Comparison of ENCODE assay signal across 1 cellular context in genomic region chr11:65653229-65654225, GRCh38.
TF ChIP-seq lines count a peak whose summit lies in the region.

No MANE protein-coding gene starts in this region.

TF ChIP-seq in HepG2, 621 proteins besides CTCF, POLR2A, EP300 and RAD21 (continued from another document and continues in another):
- TF ChIP-seq AFF4 (CRISPR knock-in tag; IDR thresholded peaks at IDR 0.05): no peak
- TF ChIP-seq TGIF2 (CRISPR knock-in tag; IDR thresholded peaks at IDR 0.05): 0 out of 2 replicates have a peak, but pooled peaks have one; percentile 9
- no peak for TF ChIP-seq RFXANK (CRISPR knock-in tag; IDR thresholded peaks at IDR 0.05)
- TF ChIP-seq MNT (IDR thresholded peaks at IDR 0.05): no peak
- TF ChIP-seq TAF1 (CRISPR knock-in tag; IDR thresholded peaks at IDR 0.05): no peak
- no peak for TF ChIP-seq LCORL (IDR thresholded peaks at IDR 0.05)
- TF ChIP-seq LCORL (CRISPR knock-in tag; IDR thresholded peaks at IDR 0.05): no peak
- 0 out of 2 replicates have a peak, but pooled peaks have one; percentile 29 for TF ChIP-seq HOXA3 (CRISPR knock-in tag; IDR thresholded peaks at IDR 0.05)
- TF ChIP-seq ZNF12 (CRISPR knock-in tag; IDR thresholded peaks at IDR 0.05): no peak
- no peak for TF ChIP-seq ZNF251 (CRISPR knock-in tag; IDR thresholded peaks at IDR 0.05)
- no peak for TF ChIP-seq ZNF232 (CRISPR knock-in tag; IDR thresholded peaks at IDR 0.05; ENCODE audit: borderline replicate concordance)
- no peak for TF ChIP-seq ZNF354B (CRISPR knock-in tag; IDR thresholded peaks at IDR 0.05)
- no peak for TF ChIP-seq TERF1 (CRISPR knock-in tag; IDR thresholded peaks at IDR 0.05)
- TF ChIP-seq BRF2 (CRISPR knock-in tag; IDR thresholded peaks at IDR 0.05): no peak
- TF ChIP-seq ZNF362 (CRISPR knock-in tag; IDR thresholded peaks at IDR 0.05; ENCODE audit: borderline replicate concordance): peak; percentile 83; the same call in 1 of the 2 replicates
- no peak for TF ChIP-seq ZNF530 (CRISPR knock-in tag; IDR thresholded peaks at IDR 0.05; ENCODE audit: low read depth)
- no peak for TF ChIP-seq ZNF558 (CRISPR knock-in tag; IDR thresholded peaks at IDR 0.05; ENCODE audit: borderline replicate concordance)
- no peak for TF ChIP-seq PRDM15 (CRISPR knock-in tag; IDR thresholded peaks at IDR 0.05)
- no peak; the same call in 1 of the 2 replicates for TF ChIP-seq ZFP36L1 (CRISPR knock-in tag; IDR thresholded peaks at IDR 0.05)
- TF ChIP-seq MIER3 (CRISPR knock-in tag; IDR thresholded peaks at IDR 0.05; ENCODE audit: borderline replicate concordance): no peak; the same call in 1 of the 2 replicates
- no peak for TF ChIP-seq CREB3 (CRISPR knock-in tag; IDR thresholded peaks at IDR 0.05)
- no peak for TF ChIP-seq LBX2 (CRISPR knock-in tag; IDR thresholded peaks at IDR 0.05; ENCODE audit: borderline replicate concordance)
- no peak; the same call in 1 of the 2 replicates for TF ChIP-seq CSRNP1 (CRISPR knock-in tag; IDR thresholded peaks at IDR 0.05)
- TF ChIP-seq SRSF4 (IDR thresholded peaks at IDR 0.05; ENCODE audit: low read depth, low read length, poor library complexity, severe bottlenecking): no peak
- TF ChIP-seq CENPT (CRISPR knock-in tag; IDR thresholded peaks at IDR 0.05; ENCODE audit: low read depth): no peak
- peak; percentile 5; the same call in 1 of the 2 replicates for TF ChIP-seq ARID2 (CRISPR knock-in tag; IDR thresholded peaks at IDR 0.05; ENCODE audit: borderline replicate concordance)
- no peak for TF ChIP-seq ZNF207 (IDR thresholded peaks at IDR 0.05; ENCODE audit: borderline replicate concordance)
- TF ChIP-seq TCF12 (IDR thresholded peaks at IDR 0.05): no peak
- TF ChIP-seq TCF12 (CRISPR knock-in tag; IDR thresholded peaks at IDR 0.05): no peak
- no peak for TF ChIP-seq RBM39 (IDR thresholded peaks at IDR 0.05; ENCODE audit: low read depth, low read length, poor library complexity, severe bottlenecking)
- no peak for TF ChIP-seq NR2C2 (CRISPR knock-in tag; IDR thresholded peaks at IDR 0.05; ENCODE audit: borderline replicate concordance)
- no peak for TF ChIP-seq AGO1 (IDR thresholded peaks at IDR 0.05; ENCODE audit: low read depth, low read length, poor library complexity, severe bottlenecking)
- TF ChIP-seq MZF1 (CRISPR knock-in tag; IDR thresholded peaks at IDR 0.05; ENCODE audit: borderline replicate concordance): no peak
- TF ChIP-seq ZNF20 (CRISPR knock-in tag; IDR thresholded peaks at IDR 0.05): peak; percentile 83; the same call in 1 of the 2 replicates
- TF ChIP-seq ZIK1 (CRISPR knock-in tag; IDR thresholded peaks at IDR 0.05; ENCODE audit: borderline replicate concordance, low read depth): no peak
- no peak; the same call in 1 of the 2 replicates for TF ChIP-seq ZNF335 (CRISPR knock-in tag; IDR thresholded peaks at IDR 0.05)
- no peak for TF ChIP-seq ZBTB46 (CRISPR knock-in tag; IDR thresholded peaks at IDR 0.05; ENCODE audit: borderline replicate concordance)
- no peak for TF ChIP-seq ZNF674 (CRISPR knock-in tag; IDR thresholded peaks at IDR 0.05; ENCODE audit: low read depth)
- no peak for TF ChIP-seq ZNF468 (CRISPR knock-in tag; IDR thresholded peaks at IDR 0.05)
- TF ChIP-seq THAP7 (CRISPR knock-in tag; IDR thresholded peaks at IDR 0.05): no peak
- TF ChIP-seq ATF4 (CRISPR knock-in tag; IDR thresholded peaks at IDR 0.05): no peak
- no peak for TF ChIP-seq HHEX (CRISPR knock-in tag; IDR thresholded peaks at IDR 0.05)
- TF ChIP-seq FOXC1 (CRISPR knock-in tag; IDR thresholded peaks at IDR 0.05; ENCODE audit: borderline replicate concordance): no peak
- no peak for TF ChIP-seq KLF11 (CRISPR knock-in tag; IDR thresholded peaks at IDR 0.05)
